Comparison of ENCODE assay signal across 26 cellular contexts in the genomic region with DNA sequence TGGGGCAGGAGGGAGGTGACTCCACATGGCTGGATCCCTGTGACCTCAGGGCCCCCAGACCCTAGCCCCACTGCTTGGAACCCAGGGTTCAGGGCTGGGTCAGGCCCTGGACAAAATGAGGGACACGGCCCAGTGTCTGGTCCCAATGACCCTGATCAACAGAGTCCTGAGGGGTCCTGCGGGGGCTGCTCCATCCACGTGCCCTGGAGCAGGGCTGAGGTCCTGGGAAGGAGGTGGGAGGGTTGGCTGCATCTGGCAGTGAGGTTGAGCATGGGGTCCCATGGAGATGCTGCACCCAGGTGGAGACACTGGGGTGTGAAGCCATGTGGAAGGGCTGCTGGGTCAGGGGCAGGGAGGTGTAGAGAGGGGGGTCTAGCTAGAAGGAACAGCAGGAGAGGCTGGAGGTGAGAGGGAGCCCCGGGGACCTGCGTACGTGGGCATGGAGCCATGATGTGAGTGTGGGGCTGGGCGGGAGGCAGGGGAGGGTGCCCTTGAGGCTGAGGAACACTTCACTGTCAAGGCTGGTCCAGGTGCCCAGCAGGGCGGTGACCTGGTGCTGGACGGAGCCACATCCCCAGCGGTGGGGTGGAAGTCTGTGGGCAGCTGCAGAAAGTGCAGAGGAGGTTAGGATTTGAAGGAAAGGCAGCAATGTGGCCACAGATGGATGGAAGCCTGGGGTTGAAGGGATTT. TPM values are rescaled to one million over a fixed set of nuclear protein-coding genes. Genes with fewer than 3 reads are reported as not detected.
DNase-seq lines count a peak whose midpoint lies in the region; ATAC-seq and TF ChIP-seq lines count a peak whose summit lies in the region.
"Had no signal": no experiment of that assay in that cellular context is flagged by ENCODE, and none has a peak within 500 bp of the region (broad histone marks: within the 10 kb centered on the region; RNA-seq: fewer than 3 reads in every experiment).

No MANE protein-coding gene starts in this region.

- peaks cover 49% of the 10 kb centered on the region for H3K79me2 ChIP-seq in Loucy (ENCODE audit: insufficient read depth, low read length)
- H3K79me2 ChIP-seq: hepatocyte had no signal

- peaks cover 6% of the 10 kb centered on the region for H4K20me1 ChIP-seq in Loucy (ENCODE audit: insufficient read depth, low read length, poor library complexity, severe bottlenecking)
- H4K20me1 ChIP-seq: BLaER1 had no signal

- H3K27me3 Mint-ChIP-seq in stimulated activated memory B cell treated with anti-CD40 and anti-IgM and Interleukin-4, amounts not matched to agents 10 μg/mL and 1 μg/mL and 100 μg/mL, for 72 hours: no peaks in the 10 kb centered on the region
- H3K27me3 Mint-ChIP-seq: activated naive CD4-positive, alpha-beta T cell treated with anti-CD3 and anti-CD28 coated beads, Interleukin-2, amount 10 ng/mL, durations not matched to agents 7 days and 5 days; progenitor cell of endocrine pancreas had no signal

- H3K36me3 ChIP-seq in left ventricle myocardium inferior (no peaks in the 10 kb centered on the region), heart right ventricle (no peaks in the 10 kb centered on the region), Loucy (ENCODE audit: insufficient read depth, low read length) (no peaks in the 10 kb centered on the region), esophagus muscularis mucosa (peaks cover 0 to 9% (median 0%) of the 10 kb centered on the region in 4 donors)
- H3K36me3 ChIP-seq: BLaER1, brain microvascular endothelial cell, gastrocnemius medialis, SJCRH30, upper lobe of left lung had no signal

- intact Hi-C loops in left ventricle myocardium inferior (cut with micrococcal nuclease) (no loop called here), heart right ventricle (cut with DNase I) (no loop called here), esophagus muscularis mucosa (cut with DNase I) (no loop called here)

- H3K4me3 ChIP-seq in left ventricle myocardium inferior (no peak overlapping the region), heart right ventricle (no peak overlapping the region), Loucy (ENCODE audit: low read length, poor library complexity, severe bottlenecking) (peak overlapping the region; percentile 75), esophagus muscularis mucosa (no peak overlapping the region)
- H3K4me3 ChIP-seq: BLaER1, gastrocnemius medialis, hepatocyte, SJCRH30, upper lobe of left lung had no signal

- H3K4me1 ChIP-seq in left ventricle myocardium inferior: no peaks in the 10 kb centered on the region
- no peaks in the 10 kb centered on the region for H3K4me1 ChIP-seq in heart right ventricle
- H3K4me1 ChIP-seq in Loucy (ENCODE audit: insufficient read depth, low read length, poor library complexity, severe bottlenecking): peaks cover 25% of the 10 kb centered on the region
- no peaks in the 10 kb centered on the region for H3K4me1 ChIP-seq in esophagus muscularis mucosa
- H3K4me1 ChIP-seq: gastrocnemius medialis, SJCRH30, upper lobe of left lung had no signal

- no peak for TF ChIP-seq POLR2A in esophagus muscularis mucosa (IDR thresholded peaks at IDR 0.05; ENCODE audit: low read depth)

- H3K9me3 Mint-ChIP-seq in stimulated activated memory B cell treated with anti-CD40 and anti-IgM and Interleukin-4, amounts not matched to agents 10 μg/mL and 1 μg/mL and 100 μg/mL, for 72 hours: peaks cover 2% of the 10 kb centered on the region

- no peak overlapping the region for H3K4me3 Mint-ChIP-seq in stimulated activated memory B cell treated with anti-CD40 and anti-IgM and Interleukin-4, amounts not matched to agents 10 μg/mL and 1 μg/mL and 100 μg/mL, for 72 hours
- H3K4me3 Mint-ChIP-seq: activated naive CD4-positive, alpha-beta T cell treated with anti-CD3 and anti-CD28 coated beads, Interleukin-2, amount 10 ng/mL, durations not matched to agents 7 days and 5 days; H9; memory B cell had no signal

- no peak for TF ChIP-seq EP300 in esophagus muscularis mucosa (IDR thresholded peaks at IDR 0.05)

- no peaks in the 10 kb centered on the region for H3K4me1 Mint-ChIP-seq in stimulated activated memory B cell treated with anti-CD40 and anti-IgM and Interleukin-4, amounts not matched to agents 10 μg/mL and 1 μg/mL and 100 μg/mL, for 72 hours
- H3K4me1 Mint-ChIP-seq: activated naive CD4-positive, alpha-beta T cell treated with anti-CD3 and anti-CD28 coated beads, Interleukin-2, amount 10 ng/mL, durations not matched to agents 7 days and 5 days; H9 had no signal

- peak overlapping the region; percentile 83 for H3K4me2 ChIP-seq in Loucy (ENCODE audit: low read depth, low read length, poor library complexity, severe bottlenecking)
- H3K4me2 ChIP-seq: BLaER1, hepatocyte, KMS-11 had no signal

- DNase-seq in left ventricle myocardium inferior (peak; percentile 9), heart right ventricle (no peak), esophagus muscularis mucosa (ENCODE audit: extremely low spot score) (peak; percentile 75), KBM-7 (no peak), NCI-H2029 treated with DMSO at 0.1 percent for 48 hours (lab: John Stamatoyannopoulos, UW) (no peak)
- DNase-seq: activated CD4-positive, alpha-beta T cell treated with anti-CD3 and anti-CD28 coated beads for 48 hours; activated naive CD4-positive, alpha-beta T cell treated with anti-CD3 and anti-CD28 coated beads, Interleukin-2, amount 10 ng/mL, durations not matched to agents 7 days and 5 days; amygdala; brain microvascular endothelial cell; gastrocnemius medialis; H9; SJCRH30; stimulated activated CD4-positive, alpha-beta T cell treated with anti-CD3 and anti-CD28 coated beads, Interleukin-2, amount 100 ng/mL, for 48 hours; SW 1271 had no signal

- H2AFZ ChIP-seq in Loucy (ENCODE audit: low read length): no peak overlapping the region
- H2AFZ ChIP-seq: hepatocyte had no signal

- ATAC-seq in heart right ventricle: no peak
- peak; percentile 18 for ATAC-seq in stimulated activated memory B cell treated with anti-CD40 and anti-IgM and Interleukin-4, amounts not matched to agents 10 μg/mL and 1 μg/mL and 100 μg/mL, for 72 hours
- ATAC-seq in HG03439 (IDR thresholded peaks at IDR 0.05; ENCODE audit: unreplicated experiment): no peak
- ATAC-seq: gastrocnemius medialis, sciatic nerve had no signal

- peak overlapping the region; percentile 85 for H3K9ac ChIP-seq in Loucy (ENCODE audit: low read depth, low read length, poor library complexity, severe bottlenecking)
- H3K9ac ChIP-seq: BLaER1, KMS-11 had no signal

- H3K9me3 ChIP-seq in left ventricle myocardium inferior (replicated peaks) (peaks cover 9% of the 10 kb centered on the region), heart right ventricle (peaks cover 0 to 10% (median 0%) of the 10 kb centered on the region in 11 donors), Loucy (ENCODE audit: insufficient read depth, low read depth, low read length) (0 out of 2 replicates have a peak, but pooled peaks cover 1% of the 10 kb centered on the region), esophagus muscularis mucosa (peaks cover 0 to under 1% (median 0%) of the 10 kb centered on the region in 4 donors)
- H3K9me3 ChIP-seq: gastrocnemius medialis, SJCRH30 had no signal

- H3K27ac ChIP-seq in left ventricle myocardium inferior (replicated peaks) (no peak overlapping the region), heart right ventricle (no peak overlapping the region), esophagus muscularis mucosa (replicated peaks in 1 of 4) (no peak overlapping the region)
- H3K27ac ChIP-seq: BLaER1, brain microvascular endothelial cell, gastrocnemius medialis, hepatocyte, KMS-11, SJCRH30, upper lobe of left lung had no signal

- no peak overlapping the region for H3K27ac Mint-ChIP-seq in stimulated activated memory B cell treated with anti-CD40 and anti-IgM and Interleukin-4, amounts not matched to agents 10 μg/mL and 1 μg/mL and 100 μg/mL, for 72 hours
- H3K27ac Mint-ChIP-seq: activated naive CD4-positive, alpha-beta T cell treated with anti-CD3 and anti-CD28 coated beads, Interleukin-2, amount 10 ng/mL, durations not matched to agents 7 days and 5 days; H9; memory B cell; progenitor cell of endocrine pancreas had no signal

- no peaks in the 10 kb centered on the region for H3K9me2 ChIP-seq in Loucy (replicated peaks; ENCODE audit: low read depth, low read length)

- in situ Hi-C loops in KBM-7 (cut with MboI; ENCODE audit: low pct_unique_long_range_greater_than_20kb, low sequenced_read_pairs): no loop called here

- H3K27me3 ChIP-seq in left ventricle myocardium inferior (ENCODE audit: low read depth): peaks cover 1% of the 10 kb centered on the region
- no peaks in the 10 kb centered on the region for H3K27me3 ChIP-seq in heart right ventricle
- no peaks in the 10 kb centered on the region for H3K27me3 ChIP-seq in Loucy (ENCODE audit: insufficient read depth, low read length, poor library complexity, severe bottlenecking)
- no peaks in the 10 kb centered on the region for H3K27me3 ChIP-seq in esophagus muscularis mucosa
- H3K27me3 ChIP-seq: BLaER1, brain microvascular endothelial cell, gastrocnemius medialis, hepatocyte, SJCRH30, upper lobe of left lung had no signal

- 86% methylated on average over 10 of the region's 10 CpGs for WGBS in heart right ventricle, 2 donors
- 82% methylated on average over 9 of the region's 10 CpGs for WGBS in esophagus muscularis mucosa

- no peaks in the 10 kb centered on the region for H3F3A ChIP-seq in Loucy (ENCODE audit: low read depth)

- TF ChIP-seq CTCF in left ventricle myocardium inferior (IDR thresholded peaks at IDR 0.05; ENCODE audit: borderline replicate concordance) (no peak), heart right ventricle (IDR thresholded peaks at IDR 0.05) (no peak), Loucy (conservative IDR thresholded peaks at IDR 0.05; ENCODE audit: low read length) (no peak), esophagus muscularis mucosa (IDR thresholded peaks at IDR 0.05) (no peak)

- H3K36me3 Mint-ChIP-seq in stimulated activated memory B cell treated with anti-CD40 and anti-IgM and Interleukin-4, amounts not matched to agents 10 μg/mL and 1 μg/mL and 100 μg/mL, for 72 hours: no peaks in the 10 kb centered on the region

RNA-seq across cellular contexts. Expression of gene SCART1, which starts 0.6 kb away (rescaled TPM):
- total RNA-seq in left ventricle myocardium inferior (0.36 TPM), heart right ventricle (1 to 10 TPM in 1 of 10 donors, under 1 TPM in 9; 0.15 to 1.5 (median 0.58) TPM), esophagus muscularis mucosa (1 to 10 TPM in 3 of 4 donors, under 1 TPM in 1; 0.65 to 1.7 (median 1.4) TPM)
- under 1 TPM; 0.17 to 0.66 TPM for polyA plus RNA-seq in heart right ventricle

RNA-seq across cellular contexts. Expression of gene SPRN, which starts 29.9 kb away (rescaled TPM):
- total RNA-seq in left ventricle myocardium inferior (not detected), heart right ventricle (under 1 TPM in 1 of 10 donors, not detected in 9; 0.09 TPM), esophagus muscularis mucosa (under 1 TPM in 2 of 4 donors, not detected in 2; 0.34 to 0.71 TPM)
- polyA plus RNA-seq in heart right ventricle: under 1 TPM; 0.07 to 0.22 TPM
- total RNA-seq: G401, gastrocnemius medialis, SJCRH30, subcutaneous adipose tissue had no signal

Comparison
In these comparisons a context has a peak if more than half of its experiments do, and no peak if none do; other contexts are left out.
1. DNase-seq: peak in left ventricle myocardium inferior (single experiment) and esophagus muscularis mucosa (single experiment); none in heart right ventricle (0 of 2), KBM-7 (single experiment) and NCI-H2029 treated with DMSO at 0.1 percent for 48 hours (single experiment).